8 cellular contexts compared by ENCODE assay signal in the genomic region with DNA sequence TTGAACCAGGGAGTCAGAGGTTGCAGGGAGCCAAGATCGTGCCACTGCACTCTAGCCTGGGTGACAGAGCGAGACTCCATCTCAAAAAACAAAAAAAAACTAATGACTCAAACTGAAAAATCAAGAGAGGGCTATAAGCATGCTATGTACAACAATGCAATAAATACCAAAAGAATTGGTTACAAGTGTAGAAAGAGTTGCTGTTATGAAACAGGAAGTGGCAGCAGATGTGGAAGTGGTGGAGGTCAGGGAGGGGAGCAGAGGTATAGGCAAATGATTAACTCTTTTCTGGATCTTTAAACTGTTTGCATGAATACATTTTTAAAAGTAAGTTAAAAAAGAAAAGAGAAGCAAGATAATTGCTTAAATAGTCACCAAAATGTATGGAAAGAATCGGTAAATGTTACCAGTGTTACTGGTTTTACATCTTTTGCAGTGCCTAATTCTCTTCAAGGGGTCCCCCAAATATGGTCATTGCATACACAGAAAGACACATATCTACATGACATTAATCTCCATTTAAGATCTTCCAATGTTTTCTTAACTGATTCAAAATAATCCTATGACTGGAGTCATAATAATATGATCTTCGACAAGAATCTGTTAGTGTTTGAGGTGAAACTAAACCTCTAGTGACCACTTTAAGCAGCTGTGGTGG. TPM values are rescaled to one million over a fixed set of nuclear protein-coding genes. Genes with fewer than 3 reads are reported as not detected.
DNase-seq lines count a peak whose midpoint lies in the region; ATAC-seq and TF ChIP-seq lines count a peak whose summit lies in the region.

No MANE protein-coding gene starts in this region.

- H3K9me3 ChIP-seq in upper lobe of right lung (no peaks in the 10 kb centered on the region), tibial artery (no peaks in the 10 kb centered on the region)

- intact Hi-C loops in upper lobe of right lung (cut with DNase I), result no loop called here
- intact Hi-C loops in tibial artery (cut with DNase I; ENCODE audit: low total_unique reads), result no loop called here

- TF ChIP-seq CTCF in upper lobe of right lung (IDR thresholded peaks at IDR 0.05), result no peak
- no peak for TF ChIP-seq CTCF in tibial artery (IDR thresholded peaks at IDR 0.05)

- H3K27ac ChIP-seq in upper lobe of right lung (no peak overlapping the region), tibial artery (no peak overlapping the region)

- H3K4me3 Mint-ChIP-seq in activated T-cell treated with anti-CD3 and anti-CD28 coated beads, Interleukin-2, amount 50 U/mL, for 72 hours, result peak overlapping the region; percentile 52 to 71

- DNase-seq in GM03348 (ENCODE audit: low spot score) (peak; percentile 43), upper lobe of right lung (no peak), tibial artery (no peak), NCI-H1436 treated with DMSO at 0.1 percent for 48 hours (lab: John Stamatoyannopoulos, UW) (no peak)
- peak; percentile 33 to 63 for DNase-seq in activated T-cell treated with anti-CD3 and anti-CD28 coated beads, Interleukin-2, amount 50 U/mL, for 72 hours
- no peak for DNase-seq in stimulated activated CD4-positive, alpha-beta T cell treated with anti-CD3 and anti-CD28 coated beads, Interleukin-4, amount 100 ng/mL, for 4 hours

- H3K36me3 Mint-ChIP-seq in activated T-cell treated with anti-CD3 and anti-CD28 coated beads, Interleukin-2, amount 50 U/mL, for 72 hours (ENCODE audit: insufficient read depth in 2 of 2), result no peaks in the 10 kb centered on the region

- H3K27me3 Mint-ChIP-seq in activated T-cell treated with anti-CD3 and anti-CD28 coated beads, Interleukin-2, amount 50 U/mL, for 72 hours (ENCODE audit: low read depth), result peaks cover 6% of the 10 kb centered on the region

- H3K4me1 ChIP-seq in upper lobe of right lung (no peaks in the 10 kb centered on the region), tibial artery (no peaks in the 10 kb centered on the region)

- H3K9me3 Mint-ChIP-seq in activated T-cell treated with anti-CD3 and anti-CD28 coated beads, Interleukin-2, amount 50 U/mL, for 72 hours, result no peaks in the 10 kb centered on the region

- no peak overlapping the region for H3K27ac Mint-ChIP-seq in activated T-cell treated with anti-CD3 and anti-CD28 coated beads, Interleukin-2, amount 50 U/mL, for 72 hours

- H3K27me3 ChIP-seq in upper lobe of right lung, result peaks cover 1% of the 10 kb centered on the region
- no peaks in the 10 kb centered on the region for H3K27me3 ChIP-seq in tibial artery

- peaks cover 28% of the 10 kb centered on the region for H3K4me1 Mint-ChIP-seq in activated T-cell treated with anti-CD3 and anti-CD28 coated beads, Interleukin-2, amount 50 U/mL, for 72 hours (ENCODE audit: low read depth)

- no peaks in the 10 kb centered on the region for H3K36me3 ChIP-seq in upper lobe of right lung
- H3K36me3 ChIP-seq in tibial artery, result no peaks in the 10 kb centered on the region

- H3K4me3 ChIP-seq in upper lobe of right lung (no peak overlapping the region), tibial artery (no peak overlapping the region)

- ATAC-seq in GM19468 (IDR thresholded peaks at IDR 0.05; ENCODE audit: extremely low read depth, unreplicated experiment), result peak; percentile 100
- ATAC-seq in HG03457 (IDR thresholded peaks at IDR 0.05; ENCODE audit: unreplicated experiment), result peak; percentile 100
- peak; percentile 94 to 96 for ATAC-seq in activated T-cell treated with anti-CD3 and anti-CD28 coated beads, Interleukin-2, amount 50 U/mL, for 72 hours (replicated peaks in 1 of 2)
- peak; percentile 82 for ATAC-seq in upper lobe of right lung

RNA-seq across cellular contexts. Expression of gene CALHM6, which starts 15.0 kb away (rescaled TPM):
- 1 to 10 TPM; 5.3 to 6.0 TPM for total RNA-seq in activated T-cell treated with anti-CD3 and anti-CD28 coated beads, Interleukin-2, amount 50 U/mL, for 72 hours
- total RNA-seq in upper lobe of right lung, result 3.6 TPM

RNA-seq across cellular contexts. Expression of gene CALHM5, which starts 35.3 kb away (rescaled TPM):
- not detected for total RNA-seq in activated T-cell treated with anti-CD3 and anti-CD28 coated beads, Interleukin-2, amount 50 U/mL, for 72 hours
- total RNA-seq in upper lobe of right lung, result 1.9 TPM

Comparison
In these comparisons a context has a peak if more than half of its experiments do, and no peak if none do; other contexts are left out.
1. DNase-seq: peak in GM03348 (single experiment) and activated T-cell treated with anti-CD3 and anti-CD28 coated beads, Interleukin-2, amount 50 U/mL, for 72 hours (2 of 2); none in upper lobe of right lung (single experiment), stimulated activated CD4-positive, alpha-beta T cell treated with anti-CD3 and anti-CD28 coated beads, Interleukin-4, amount 100 ng/mL, for 4 hours (0 of 2), tibial artery (0 of 2) and NCI-H1436 treated with DMSO at 0.1 percent for 48 hours (single experiment).
2. Peak in every context shown above with its lines, with median percentiles within 50 percentile points of each other: ATAC-seq.